Comparison of ENCODE assay signal across 10 cellular contexts in genomic region chr7:36388423-36388822, GRCh38. TPM values are rescaled to one million over a fixed set of nuclear protein-coding genes. Genes with fewer than 3 reads are reported as not detected.
DNase-seq lines count a peak whose midpoint lies in the region; ATAC-seq and TF ChIP-seq lines count a peak whose summit lies in the region.
"Had no signal": no experiment of that assay in that cellular context is flagged by ENCODE, and none has a peak within 500 bp of the region (broad histone marks: within the 10 kb centered on the region; RNA-seq: fewer than 3 reads in every experiment).

No MANE protein-coding gene starts in this region.

- no peak overlapping the region for H3K4me3 ChIP-seq in esophagus muscularis mucosa
- no peak overlapping the region for H3K4me3 ChIP-seq in MG63

- ATAC-seq in sciatic nerve (peak; percentile 19), HG02610 (IDR thresholded peaks at IDR 0.05; ENCODE audit: unreplicated experiment) (no peak)

- POLR2A ChIA-PET in RWPE1 (lab: Yijun Ruan, JAX; ENCODE audit: low non-redundant PET), result no interaction called here

- in situ Hi-C loops in G401 (cut with HindIII; ENCODE audit: low sequenced_read_pairs), result no loop called here

- CTCF ChIA-PET in RWPE1 (lab: Yijun Ruan, JAX), result interaction anchor here (0.9 kb wide), 1 partner anchor 21 kb away, joined by 3 read pairs; no protein-coding TSS in a partner anchor

- no peaks in the 10 kb centered on the region for H3K9me3 ChIP-seq in esophagus muscularis mucosa
- no peaks in the 10 kb centered on the region for H3K9me3 ChIP-seq in MG63

- intact Hi-C loops in esophagus muscularis mucosa (cut with DNase I) (no loop called here), sciatic nerve (cut with DNase I) (no loop called here)

- peaks cover 14 to 49% (median 37%) of the 10 kb centered on the region in 4 donors for H3K4me1 ChIP-seq in esophagus muscularis mucosa

- TF ChIP-seq CTCF in RWPE1 (conservative IDR thresholded peaks at IDR 0.05; ENCODE audit: low read depth) (no peak), esophagus muscularis mucosa (IDR thresholded peaks at IDR 0.05) (no peak)

- H3K27ac ChIP-seq in RWPE1 (peak overlapping the region; percentile 97), esophagus muscularis mucosa (replicated peaks in 1 of 4) (peak overlapping the region; percentile 86 to 90 (median 88))

- no peak for TF ChIP-seq POLR2A in esophagus muscularis mucosa (IDR thresholded peaks at IDR 0.05; ENCODE audit: low read depth)

- DNase-seq in G401 (ENCODE audit: low spot score) (peak; percentile 23), RWPE1 (ENCODE audit: low spot score) (peak; percentile 29), esophagus muscularis mucosa (ENCODE audit: extremely low spot score) (no peak), sciatic nerve (ENCODE audit: low spot score) (no peak), cortex of kidney (lab: John Stamatoyannopoulos, UW) (no peak), pons (ENCODE audit: low spot score) (no peak), MG63 (no peak)
- DNase-seq: aorta, NCI-H524 treated with DMSO at 0.1 percent for 48 hours had no signal

- 47% methylated on average over 4 of the region's 4 CpGs for WGBS in esophagus muscularis mucosa

- H3K27me3 ChIP-seq in esophagus muscularis mucosa, result no peaks in the 10 kb centered on the region
- no peaks in the 10 kb centered on the region for H3K27me3 ChIP-seq in MG63

- TF ChIP-seq EP300 in esophagus muscularis mucosa (IDR thresholded peaks at IDR 0.05), result no peak

- H3K36me3 ChIP-seq in esophagus muscularis mucosa (no peaks in the 10 kb centered on the region), MG63 (peaks cover 11% of the 10 kb centered on the region)

RNA-seq across cellular contexts. Expression of gene ANLN, which starts 1.2 kb away (rescaled TPM):
- 66.2 and 71.1 TPM in 2 replicates for total RNA-seq in G401 (2014; rRNA removed; shearing (Covaris generic))
- total RNA-seq in esophagus muscularis mucosa, result 10 to 100 TPM in 2 of 4 donors, 1 to 10 TPM in 2; 4.1 to 11.2 (median 8.0) TPM
- total RNA-seq in sciatic nerve, result 2.4 TPM
- total RNA-seq in MG63 (2014; rRNA removed; shearing (Covaris generic); ENCODE audit: low replicate concordance), result 108 and 160 TPM in 2 replicates

Comparison
In these comparisons a context has a peak if more than half of its experiments do, and no peak if none do; other contexts are left out.
1. DNase-seq: peak in G401 (single experiment) and RWPE1 (single experiment); none in esophagus muscularis mucosa (single experiment), sciatic nerve (single experiment), cortex of kidney (single experiment), pons (single experiment) and MG63 (single experiment).